Comparison of ENCODE assay signal across 16 cellular contexts in the genomic region with DNA sequence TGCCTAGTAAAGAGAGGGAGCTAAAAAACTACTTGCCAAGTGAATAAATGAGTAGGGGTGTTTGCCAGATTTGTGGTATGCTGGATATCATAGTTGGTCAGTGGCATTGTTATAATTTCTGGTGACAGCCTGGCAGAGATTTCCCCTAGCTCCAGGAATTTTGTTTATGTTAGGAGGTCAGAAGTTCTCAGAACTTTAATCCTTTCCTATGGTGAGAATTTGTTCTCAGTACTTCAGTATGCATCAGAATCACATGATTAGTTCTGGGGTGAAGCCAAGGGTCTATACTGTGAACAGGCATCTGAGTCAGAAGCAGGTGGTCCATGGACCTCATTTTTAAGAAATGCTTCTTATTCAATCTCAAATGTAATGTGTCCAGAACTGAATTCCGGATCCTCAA. TPM values are rescaled to one million over a fixed set of nuclear protein-coding genes. Genes with fewer than 3 reads are reported as not detected.
DNase-seq lines count a peak whose midpoint lies in the region; ATAC-seq and TF ChIP-seq lines count a peak whose summit lies in the region.
"Had no signal": no experiment of that assay in that cellular context is flagged by ENCODE, and none has a peak within 500 bp of the region (broad histone marks: within the 10 kb centered on the region; RNA-seq: fewer than 3 reads in every experiment).

No MANE protein-coding gene starts in this region.

- no peak overlapping the region; the same call in 1 of the 2 replicates for H3K27ac ChIP-seq in SJCRH30
- H3K27ac ChIP-seq: HL-60, SK-N-MC, WERI-Rb-1 had no signal

- H3K36me3 ChIP-seq in SJCRH30 (no peaks in the 10 kb centered on the region), H7 (replicated peaks; ENCODE audit: control insufficient read depth, insufficient read depth, low read length) (no peaks in the 10 kb centered on the region)
- H3K36me3 ChIP-seq: WERI-Rb-1 had no signal

- DNase-seq in ELR (ENCODE audit: low read depth) (peak; percentile 83), SJCRH30 (peak; percentile 47 to 63), fibroblast of peridontal ligament (ENCODE audit: extremely low read depth) (peak; percentile 71), progenitor cell of endocrine pancreas (ENCODE audit: low spot score, unreplicated experiment) (no peak), H7 (no peak), NCI-H1694 (lab: John Stamatoyannopoulos, UW) (no peak)
- no peak for DNase-seq in effector CD4-positive, alpha-beta T cell
- DNase-seq: effector memory CD4-positive, alpha-beta T cell; stimulated activated CD4-positive, alpha-beta T cell treated with anti-CD3 and anti-CD28 coated beads, Interleukin-4, amount 100 ng/mL, for 4 hours; stimulated activated naive CD8-positive, alpha-beta T cell treated with anti-CD3 and anti-CD28 coated beads, Interleukin-15, amount 100 ng/mL, for 72 hours; WERI-Rb-1 had no signal

- TF ChIP-seq CTCF in progenitor cell of endocrine pancreas (IDR thresholded peaks at IDR 0.05; ENCODE audit: unreplicated experiment), result no peak

- no peaks in the 10 kb centered on the region for H3K9me3 ChIP-seq in SJCRH30 (replicated peaks)

- no peak overlapping the region for H3K4me3 Mint-ChIP-seq in progenitor cell of endocrine pancreas (ENCODE audit: low read depth)
- H3K4me3 Mint-ChIP-seq: activated naive CD8-positive, alpha-beta T cell; stimulated activated naive CD8-positive, alpha-beta T cell treated with anti-CD3 and anti-CD28 coated beads, Interleukin-15, amount 100 ng/mL, for 72 hours had no signal

- H3K4me1 ChIP-seq in SJCRH30, result peaks cover 32% of the 10 kb centered on the region

- H3K36me3 Mint-ChIP-seq in progenitor cell of endocrine pancreas (ENCODE audit: insufficient read depth), result peaks cover 21% of the 10 kb centered on the region
- H3K36me3 Mint-ChIP-seq: activated naive CD8-positive, alpha-beta T cell had no signal

- H3K4me3 ChIP-seq in SJCRH30 (no peak overlapping the region), H7 (ENCODE audit: insufficient read depth, low read depth, low read length) (no peak overlapping the region)
- H3K4me3 ChIP-seq: SK-N-MC had no signal

- peaks cover 52% of the 10 kb centered on the region for H3K4me1 Mint-ChIP-seq in progenitor cell of endocrine pancreas (ENCODE audit: low read depth)
- H3K4me1 Mint-ChIP-seq: stimulated activated naive CD8-positive, alpha-beta T cell treated with anti-CD3 and anti-CD28 coated beads, Interleukin-15, amount 100 ng/mL, for 72 hours had no signal

- ATAC-seq in GM21619 (IDR thresholded peaks at IDR 0.05; ENCODE audit: unreplicated experiment), result no peak
- ATAC-seq: stimulated activated naive CD8-positive, alpha-beta T cell treated with anti-CD3 and anti-CD28 coated beads, Interleukin-15, amount 100 ng/mL, for 72 hours had no signal

- H3K9me3 Mint-ChIP-seq in progenitor cell of endocrine pancreas (ENCODE audit: low read depth), result no peaks in the 10 kb centered on the region
- H3K9me3 Mint-ChIP-seq: stimulated activated naive CD8-positive, alpha-beta T cell treated with anti-CD3 and anti-CD28 coated beads, Interleukin-15, amount 100 ng/mL, for 72 hours had no signal

- H3K27me3 Mint-ChIP-seq in progenitor cell of endocrine pancreas, result no peaks in the 10 kb centered on the region

- H3K27me3 ChIP-seq in SJCRH30 (no peaks in the 10 kb centered on the region), H7 (ENCODE audit: control insufficient read depth, insufficient read depth, low read length) (no peaks in the 10 kb centered on the region)

- H3K27ac Mint-ChIP-seq in progenitor cell of endocrine pancreas, result peak overlapping the region; percentile 98
- H3K27ac Mint-ChIP-seq: activated naive CD8-positive, alpha-beta T cell; stimulated activated naive CD8-positive, alpha-beta T cell treated with anti-CD3 and anti-CD28 coated beads, Interleukin-15, amount 100 ng/mL, for 72 hours had no signal

RNA-seq across cellular contexts. Expression of a gene that starts 10.5 kb away (rescaled TPM):
- 0.03 and 0.08 TPM in 2 replicates for total RNA-seq in SJCRH30 (2014; rRNA removed; shearing (Covaris generic))
- total RNA-seq in progenitor cell of endocrine pancreas, result 10.1 and 10.6 TPM in 2 replicates
- 0.22 and 0.66 TPM in 2 replicates for total RNA-seq in H7 (2014; rRNA removed; shearing (Covaris generic))
- total RNA-seq: posterior vena cava had no signal

Comparison
In these comparisons a context has a peak if more than half of its experiments do, and no peak if none do; other contexts are left out.
1. DNase-seq: peak in ELR (single experiment), SJCRH30 (2 of 2) and fibroblast of peridontal ligament (single experiment); none in progenitor cell of endocrine pancreas (single experiment), effector CD4-positive, alpha-beta T cell (single experiment), H7 (single experiment) and NCI-H1694 (single experiment).